ENCODE assay signal across 7 cellular contexts in genomic region chr1:113874017-113874879, GRCh38. TPM values are rescaled to one million over a fixed set of nuclear protein-coding genes. Genes with fewer than 3 reads are reported as not detected.
DNase-seq lines count a peak whose midpoint lies in the region; ATAC-seq and TF ChIP-seq lines count a peak whose summit lies in the region.

No MANE protein-coding gene starts in this region.

- CTCF ChIA-PET in RWPE1 (lab: Yijun Ruan, JAX), result interaction anchor here (0.5 to 1.2 kb wide), 3 partner anchors 20 to 55 kb away, joined by 3 to 4 read pairs (median 4); partner anchors contain the start of gene HIPK1

- POLR2A ChIA-PET in RWPE1 (lab: Yijun Ruan, JAX; ENCODE audit: low non-redundant PET), result no interaction called here

- TF ChIP-seq CTCF in GM10266 (IDR thresholded peaks at IDR 0.05; ENCODE audit: control insufficient read depth, insufficient read depth, low read depth, missing control alignments) (peak; percentile 58), RWPE1 (conservative IDR thresholded peaks at IDR 0.05; ENCODE audit: low read depth) (no peak), epithelial cell of proximal tubule (conservative IDR thresholded peaks at IDR 0.05; ENCODE audit: low read depth, low read length) (peak; percentile 54)

- intact Hi-C loops in Right ventricle myocardium superior (cut with DNase I), result no loop called here

- no peak overlapping the region for H3K27ac ChIP-seq in RWPE1

- peak; percentile 15 for DNase-seq in GM10266 (ENCODE audit: extremely low spot score)
- DNase-seq in RWPE1 (ENCODE audit: low spot score), result peak; percentile 8
- DNase-seq in epithelial cell of proximal tubule (ENCODE audit: low read depth), result no peak
- DNase-seq in GM19240 (ENCODE audit: insufficient read length, low spot score), result no peak
- DNase-seq in Right ventricle myocardium superior, result no peak

- peak; percentile 36 for ATAC-seq in HG02588 (IDR thresholded peaks at IDR 0.05; ENCODE audit: unreplicated experiment)
- ATAC-seq in Right ventricle myocardium superior (ENCODE audit: poor library complexity), result no peak
- no peak for ATAC-seq in GM21619 (IDR thresholded peaks at IDR 0.05; ENCODE audit: unreplicated experiment)

- no peak overlapping the region for H3K4me3 ChIP-seq in epithelial cell of proximal tubule (ENCODE audit: low read depth, low read length)

RNA-seq across cellular contexts. Expression of gene PTPN22, which starts 2.7 kb away (rescaled TPM):
- total RNA-seq in epithelial cell of proximal tubule, result 0.07 TPM in 1 of 2 replicates, not detected in the other
- 0.35 TPM for total RNA-seq in Right ventricle myocardium superior

RNA-seq across cellular contexts. Expression of gene BCL2L15, which starts 13.1 kb away (rescaled TPM):
- 0.06 and 0.14 TPM in 2 replicates for total RNA-seq in epithelial cell of proximal tubule
- total RNA-seq in Right ventricle myocardium superior, result not detected

RNA-seq across cellular contexts. Expression of gene AP4B1, which starts 30.4 kb away (rescaled TPM):
- total RNA-seq in epithelial cell of proximal tubule (9.8 and 12.3 TPM in 2 replicates), Right ventricle myocardium superior (11.4 TPM)

RNA-seq across cellular contexts. Expression of gene DCLRE1B, which starts 30.9 kb away (rescaled TPM):
- total RNA-seq in epithelial cell of proximal tubule (7.0 and 14.1 TPM in 2 replicates), Right ventricle myocardium superior (2.2 TPM)

RNA-seq across cellular contexts. Expression of gene HIPK1, which starts 54.9 kb away (rescaled TPM):
- total RNA-seq in epithelial cell of proximal tubule (12.7 and 19.2 TPM in 2 replicates), Right ventricle myocardium superior (52.4 TPM)

Comparison
In these comparisons a context has a peak if more than half of its experiments do, and no peak if none do; other contexts are left out.
1. DNase-seq: peak in GM10266 (single experiment) and RWPE1 (single experiment); none in epithelial cell of proximal tubule (single experiment), GM19240 (single experiment) and Right ventricle myocardium superior (single experiment).